Comparison of ENCODE assay signal across 7 cellular contexts in genomic region chr1:246506785-246507639, GRCh38. TPM values are rescaled to one million over a fixed set of nuclear protein-coding genes. Genes with fewer than 3 reads are reported as not detected.
DNase-seq lines count a peak whose midpoint lies in the region; ATAC-seq, FAIRE-seq and TF ChIP-seq lines count a peak whose summit lies in the region.

Gene SMYD3 (minus strand): TSS chr1:246507279.

- peak within 1 kb of the TSS; percentile 100 for H2AFZ ChIP-seq in astrocyte (ENCODE audit: low read depth, low read length)

- H3K27me3 Mint-ChIP-seq in astrocyte (ENCODE audit: low read depth, unreplicated experiment), result no peaks in the 10 kb centered on the region

- H3K36me3 ChIP-seq in astrocyte (ENCODE audit: insufficient read depth, low read length), result no peaks in the 10 kb centered on the region
- H3K36me3 ChIP-seq in sigmoid colon, result no peaks in the 10 kb centered on the region

- peak; percentile 82 for ATAC-seq in GM18499 (IDR thresholded peaks at IDR 0.05; ENCODE audit: insufficient read depth, unreplicated experiment)
- peak; percentile 85 for ATAC-seq in HG02870 (IDR thresholded peaks at IDR 0.05; ENCODE audit: unreplicated experiment)

- H3K9me3 Mint-ChIP-seq in astrocyte (ENCODE audit: unreplicated experiment), result no peaks in the 10 kb centered on the region

- peak within 1 kb of the TSS; percentile 94 for H3K4me3 Mint-ChIP-seq in astrocyte (ENCODE audit: unreplicated experiment)

- no peak for TF ChIP-seq EP300 in sigmoid colon (IDR thresholded peaks at IDR 0.05)

- DNase-seq in NCI-H1436 treated with DMSO at 0.1 percent for 48 hours (lab: John Stamatoyannopoulos, UW) (peak; percentile 55), astrocyte (ENCODE audit: low read depth) (peak; percentile 47), hypothalamus (lab: John Stamatoyannopoulos, UW) (peak in 50 of 51 donors; percentile 20 to 89 (median 67)), sigmoid colon (peak; percentile 81)

- H3K9me3 ChIP-seq in astrocyte (ENCODE audit: insufficient read depth, low read depth, low read length), result no peaks in the 10 kb centered on the region
- no peaks in the 10 kb centered on the region for H3K9me3 ChIP-seq in sigmoid colon

- TF ChIP-seq POLR2A in sigmoid colon (IDR thresholded peaks at IDR 0.05), result peak in 1 of 2 donors; percentile 23

- H4K20me1 ChIP-seq in astrocyte (ENCODE audit: insufficient read depth, low read length), result peaks cover 7% of the 10 kb centered on the region

- TF ChIP-seq CTCF in astrocyte (IDR thresholded peaks at IDR 0.05; ENCODE audit: insufficient read depth, low read depth, low read length) (no peak), sigmoid colon (IDR thresholded peaks at IDR 0.05) (peak in 1 of 4 experiments; percentile 12)

- 0 to 1% methylated on average over 82 of the region's 82 CpGs for WGBS in sigmoid colon, 2 donors

- H3K4me1 Mint-ChIP-seq in astrocyte (ENCODE audit: low read depth, unreplicated experiment), result peaks cover 7% of the 10 kb centered on the region

- H3K4me1 ChIP-seq in astrocyte (ENCODE audit: insufficient read depth, low read length) (peaks cover 11% of the 10 kb centered on the region), sigmoid colon (peaks cover 0 to 14% (median 8%) of the 10 kb centered on the region in 4 donors)

- intact Hi-C loops in T-helper 2 cell treated with Interferon-gamma antibody and Interleukin-4, amounts not matched to agents 100 ng/mL and 5 ng/mL, for 36 hours (cut with micrococcal nuclease), result loop anchor here (1.0 to 10.0 kb wide), 5 partner anchors 10 to 1536 kb away; partner anchors contain the start of genes AHCTF1, CNST and TFB2M
- intact Hi-C loops in sigmoid colon (cut with DNase I), result loop anchor here (2.0 to 5.0 kb wide), 2 partner anchors 60 to 135 kb away; partner anchors contain the start of genes CNST and TFB2M

- peak within 1 kb of the TSS; percentile 64 for H3K27ac Mint-ChIP-seq in astrocyte (ENCODE audit: unreplicated experiment)

- H3K79me2 ChIP-seq in astrocyte (ENCODE audit: insufficient read depth, low read length), result peaks cover 17% of the 10 kb centered on the region

- peak within 1 kb of the TSS; percentile 84 for H3K9ac ChIP-seq in astrocyte (ENCODE audit: low read length)

- no peak for FAIRE-seq in astrocyte (lab: Jason Lieb, UNC)

- H3K27ac ChIP-seq in astrocyte (ENCODE audit: low read depth, low read length), result peak within 1 kb of the TSS; percentile 46
- H3K27ac ChIP-seq in sigmoid colon, result peak within 1 kb of the TSS; percentile 68 to 79 (median 74)

- H3K27me3 ChIP-seq in astrocyte (ENCODE audit: insufficient read depth, low read length) (no peaks in the 10 kb centered on the region), sigmoid colon (no peaks in the 10 kb centered on the region)

- H3K4me2 ChIP-seq in astrocyte (ENCODE audit: low read length), result peak within 1 kb of the TSS; percentile 96

- H3K36me3 Mint-ChIP-seq in astrocyte (ENCODE audit: low read depth, unreplicated experiment), result peaks cover 4% of the 10 kb centered on the region

- H3K4me3 ChIP-seq in astrocyte (ENCODE audit: insufficient read depth, low read depth, low read length) (peak within 1 kb of the TSS; percentile 90), sigmoid colon (peak within 1 kb of the TSS; percentile 70 to 97 (median 90))

RNA-seq across cellular contexts. Expression of gene SMYD3, which starts in this region (rescaled TPM):
- 22.9 and 27.8 TPM in 2 replicates for total RNA-seq in T-helper 2 cell treated with Interferon-gamma antibody and Interleukin-4, amounts not matched to agents 100 ng/mL and 5 ng/mL, for 36 hours
- 73.3 and 80.8 TPM in 2 replicates for total RNA-seq in astrocyte
- total RNA-seq in sigmoid colon, result 10 to 100 TPM; 14.6 to 23.8 (median 17.1) TPM
- 10 to 100 TPM in 1 of 3 donors, 1 to 10 TPM in 2; 8.7 to 22.2 (median 9.0) TPM for polyA plus RNA-seq in sigmoid colon

Comparison
In these comparisons a context has a peak if more than half of its experiments do, and no peak if none do; other contexts are left out.
1. Peak in every context shown above with its lines: DNase-seq, ATAC-seq, H3K4me3 ChIP-seq and H3K27ac ChIP-seq.